ENCODE assay signal across 2 cellular contexts in the genomic region with DNA sequence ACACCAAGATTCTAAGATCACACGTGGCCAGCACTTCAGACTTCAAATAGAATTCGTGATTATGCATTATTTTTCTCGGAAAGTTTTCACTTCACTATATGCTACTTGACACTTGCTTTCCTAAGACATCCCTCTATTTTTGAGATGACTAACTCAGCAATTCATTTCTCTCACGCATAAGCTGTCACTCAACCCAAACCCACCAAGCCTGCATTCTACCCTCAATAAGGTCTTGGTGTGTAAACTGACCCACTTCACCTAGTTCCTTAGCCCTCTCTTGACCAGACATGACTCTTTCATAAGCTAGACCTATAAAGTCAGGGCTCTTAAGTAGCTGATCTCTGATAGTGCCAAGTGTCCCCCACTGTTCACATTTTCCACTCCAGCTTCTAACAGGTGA.
TF ChIP-seq lines count a peak whose summit lies in the region.

No MANE protein-coding gene starts in this region.

TF ChIP-seq in K562, 482 proteins besides CTCF, POLR2A, EP300 and RAD21:
- TF ChIP-seq RBM39 (optimal IDR thresholded peaks at IDR 0.05; ENCODE audit: low read depth, low read length) (no peak), TBP (optimal IDR thresholded peaks at IDR 0.05; ENCODE audit: low read depth, low read length) (no peak), RBM22 (IDR thresholded peaks at IDR 0.05; ENCODE audit: low read depth, low read length, poor library complexity, severe bottlenecking) (no peak), MEF2D (tag; conservative IDR thresholded peaks at IDR 0.05; ENCODE audit: low read depth) (no peak), KLF16 (IDR thresholded peaks at IDR 0.05) (no peak), ZNF134 (CRISPR knock-in tag; conservative IDR thresholded peaks at IDR 0.05) (no peak)
- TF ChIP-seq, protein P1, sequence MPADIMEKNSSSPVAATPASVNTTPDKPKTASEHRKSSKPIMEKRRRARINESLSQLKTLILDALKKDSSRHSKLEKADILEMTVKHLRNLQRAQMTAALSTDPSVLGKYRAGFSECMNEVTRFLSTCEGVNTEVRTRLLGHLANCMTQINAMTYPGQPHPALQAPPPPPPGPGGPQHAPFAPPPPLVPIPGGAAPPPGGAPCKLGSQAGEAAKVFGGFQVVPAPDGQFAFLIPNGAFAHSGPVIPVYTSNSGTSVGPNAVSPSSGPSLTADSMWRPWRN (IDR thresholded peaks at IDR 0.05; ENCODE audit: low read depth), result no peak
- TF ChIP-seq, protein P2, sequence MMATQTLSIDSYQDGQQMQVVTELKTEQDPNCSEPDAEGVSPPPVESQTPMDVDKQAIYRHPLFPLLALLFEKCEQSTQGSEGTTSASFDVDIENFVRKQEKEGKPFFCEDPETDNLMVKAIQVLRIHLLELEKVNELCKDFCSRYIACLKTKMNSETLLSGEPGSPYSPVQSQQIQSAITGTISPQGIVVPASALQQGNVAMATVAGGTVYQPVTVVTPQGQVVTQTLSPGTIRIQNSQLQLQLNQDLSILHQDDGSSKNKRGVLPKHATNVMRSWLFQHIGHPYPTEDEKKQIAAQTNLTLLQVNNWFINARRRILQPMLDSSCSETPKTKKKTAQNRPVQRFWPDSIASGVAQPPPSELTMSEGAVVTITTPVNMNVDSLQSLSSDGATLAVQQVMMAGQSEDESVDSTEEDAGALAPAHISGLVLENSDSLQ (IDR thresholded peaks at IDR 0.05), result peak; percentile 32

TF ChIP-seq in GM23338, 12 proteins besides CTCF, POLR2A, EP300 and RAD21:
- TF ChIP-seq STAT1 (IDR thresholded peaks at IDR 0.05; ENCODE audit: unreplicated experiment) (no peak), ZNF331 (CRISPR knock-in tag; IDR thresholded peaks at IDR 0.05; ENCODE audit: low read depth) (no peak), JUNB (IDR thresholded peaks at IDR 0.05; ENCODE audit: unreplicated experiment) (no peak), EZH2 (IDR thresholded peaks at IDR 0.05; ENCODE audit: low read depth, unreplicated experiment) (no peak)
